In the genomic region with DNA sequence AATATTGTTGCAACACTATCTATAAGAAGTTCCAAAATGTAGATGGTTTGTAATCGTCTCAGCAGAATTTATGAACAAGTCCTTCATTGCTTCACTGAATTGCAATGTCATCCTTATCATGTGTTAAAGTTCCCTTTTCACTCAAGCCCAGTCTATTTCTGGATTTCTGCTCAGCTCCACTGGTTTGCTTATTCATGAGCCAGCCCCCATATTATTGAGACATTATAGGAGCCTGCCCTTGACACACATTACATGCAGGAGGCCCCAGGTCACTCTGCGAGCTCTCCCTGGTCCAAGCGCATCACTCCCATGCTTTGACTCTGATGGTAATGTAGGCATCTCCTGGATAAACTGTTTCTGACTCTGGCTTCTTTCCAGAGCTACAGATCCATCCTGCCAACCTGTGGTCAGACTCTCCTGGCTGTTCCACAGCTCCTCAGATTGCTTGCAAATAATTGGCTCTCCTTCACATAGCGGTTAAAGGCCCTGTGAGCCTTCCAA, we compare ENCODE assay signal across 16 cellular contexts. TPM values are rescaled to one million over a fixed set of nuclear protein-coding genes. Genes with fewer than 3 reads are reported as not detected.
A peak's percentile ranks its signal among the peaks of the same experiment; 100 is the strongest.
DNase-seq lines count a peak whose midpoint lies in the region; ATAC-seq, FAIRE-seq and TF ChIP-seq lines count a peak whose summit lies in the region.
"Had no signal": no experiment of that assay in that cellular context is flagged by ENCODE, and none has a peak within 500 bp of the region (broad histone marks: within the 10 kb centered on the region; RNA-seq: fewer than 3 reads in every experiment).

No MANE protein-coding gene starts in this region.

- intact Hi-C loops in GM12878 (cut with micrococcal nuclease; ENCODE audit: unreplicated experiment), result loop anchor here (10.0 kb wide), 1 partner anchor 325 kb away; a partner anchor contains a TSS
- intact Hi-C loops in activated CD4-positive, alpha-beta memory T cell treated with anti-CD3 and anti-CD28 coated beads for 36 hours (cut with micrococcal nuclease), result no loop called here

- no peaks in the 10 kb centered on the region for H3K27me3 ChIP-seq in GM12878 (replicated peaks in 1 of 2; ENCODE audit: control insufficient read depth in 2 of 2, insufficient read depth in 2 of 2, low read length in 1 of 2)
- no peaks in the 10 kb centered on the region for H3K27me3 ChIP-seq in tibial nerve
- no peaks in the 10 kb centered on the region for H3K27me3 ChIP-seq in gastroesophageal sphincter
- H3K27me3 ChIP-seq: transverse colon had no signal

- H3K4me3 ChIP-seq in GM12878, result peak overlapping the region; percentile 44; the same call in 1 of the 2 replicates
- H3K4me3 ChIP-seq in tibial nerve, result no peak overlapping the region
- H3K4me3 ChIP-seq in gastroesophageal sphincter, result no peak overlapping the region
- H3K4me3 ChIP-seq: GM23248, SK-N-MC, transverse colon had no signal

- H3K79me2 ChIP-seq in GM12878 (ENCODE audit: control insufficient read depth, insufficient read depth, low read length), result peaks cover 75% of the 10 kb centered on the region

- no peak overlapping the region for H3K27ac Mint-ChIP-seq in activated CD4-positive, alpha-beta memory T cell treated with anti-CD3 and anti-CD28 coated beads for 36 hours
- H3K27ac Mint-ChIP-seq: activated naive CD4-positive, alpha-beta T cell treated with anti-CD3 and anti-CD28 coated beads, Interleukin-2, amount 50 U/mL, for 72 hours; memory B cell had no signal

- no peak for TF ChIP-seq POLR2A in GM12878 (IDR thresholded peaks at IDR 0.05; ENCODE audit: low read depth, low read length)
- TF ChIP-seq POLR2A in tibial nerve (IDR thresholded peaks at IDR 0.05), result no peak
- TF ChIP-seq POLR2A in gastroesophageal sphincter (IDR thresholded peaks at IDR 0.05), result no peak

- SMC1A ChIA-PET in GM12878 (lab: Charles Lee; ENCODE audit: uncharacterized antibody, unreplicated experiment), result interaction anchor here (0.9 to 1.8 kb wide), 5 partner anchors 12 to 47 kb away, joined by 3 to 4 read pairs (median 3); no protein-coding TSS in a partner anchor

- no peak for TF ChIP-seq RAD21 in GM12878 (IDR thresholded peaks at IDR 0.05; ENCODE audit: insufficient read depth, low read depth, low read length)

- ATAC-seq in GM12878, result peak; percentile 18
- no peak for ATAC-seq in gastroesophageal sphincter
- ATAC-seq: activated naive CD4-positive, alpha-beta T cell treated with anti-CD3 and anti-CD28 coated beads, Interleukin-2, amount 50 U/mL, for 72 hours had no signal

- peak; percentile 93 for DNase-seq in CD1c-positive myeloid dendritic cell (ENCODE audit: extremely low spot score)
- peak; percentile 23 for DNase-seq in NCI-H2029 (lab: John Stamatoyannopoulos, UW)
- DNase-seq in GM12878 (ENCODE audit: low read depth, low spot score), result no peak
- DNase-seq in medulla oblongata (ENCODE audit: extremely low spot score), result peak; percentile 75
- DNase-seq in tibial nerve (ENCODE audit: low spot score in 2 of 2), result no peak
- no peak for DNase-seq in activated CD4-positive, alpha-beta memory T cell treated with anti-CD3 and anti-CD28 coated beads for 36 hours
- DNase-seq in activated CD8-positive, alpha-beta memory T cell treated with anti-CD3 and anti-CD28 coated beads for 24 hours, result no peak
- DNase-seq: activated CD4-positive, alpha-beta T cell treated with anti-CD3 and anti-CD28 coated beads, Interleukin-2, amount 50 U/mL, for 1 hour; effector CD4-positive, alpha-beta T cell; GM23248; NCI-H345; transverse colon had no signal

- in situ Hi-C loops in GM12878 (cut with MboI), result no loop called here

- H3K4me1 ChIP-seq in GM12878 (ENCODE audit: control insufficient read depth, insufficient read depth, low read length) (peaks cover 23% of the 10 kb centered on the region), tibial nerve (peaks cover 0 to 48% (median 21%) of the 10 kb centered on the region in 4 donors), gastroesophageal sphincter (peaks cover 0 to 47% (median 9%) of the 10 kb centered on the region in 3 donors)

- H4K20me1 ChIP-seq in GM12878 (ENCODE audit: control insufficient read depth, insufficient read depth), result no peaks in the 10 kb centered on the region

- CTCF ChIA-PET in GM12878 (lab: Yijun Ruan, JAX), result interaction anchor here (0.8 to 1.3 kb wide), 5 partner anchors 21 to 102 kb away, joined by 3 read pairs; no protein-coding TSS in a partner anchor
- CTCF ChIA-PET in activated CD4-positive, alpha-beta memory T cell treated with anti-CD3 and anti-CD28 coated beads for 36 hours (lab: Charles Lee), result no interaction called here

- TF ChIP-seq EP300 in GM12878 (IDR thresholded peaks at IDR 0.05; ENCODE audit: borderline replicate concordance in 1 of 2, control insufficient read depth in 1 of 2, low read depth in 2 of 2, low read length in 2 of 2), result no peak
- peak in 1 of 2 donors; percentile 54 for TF ChIP-seq EP300 in tibial nerve (IDR thresholded peaks at IDR 0.05)
- TF ChIP-seq EP300 in gastroesophageal sphincter (IDR thresholded peaks at IDR 0.05), result no peak

- 74% methylated on average over 4 of the region's 4 CpGs for WGBS in GM12878 (ENCODE audit: insufficient coverage, insufficient replicate concordance, low lambda C conversion rate, missing lambda C conversion rate)
- 84 to 91% methylated on average over 4 of the region's 4 CpGs for WGBS in tibial nerve, 2 donors
- WGBS in gastroesophageal sphincter (ENCODE audit: low coverage in 1 of 2), 2 donors, result 75 to 77% methylated on average over 2 to 4 of the region's 4 CpGs

- H3K4me2 ChIP-seq in GM12878 (ENCODE audit: control insufficient read depth, insufficient read depth), result peak overlapping the region; percentile 71

- no peak overlapping the region for H3K4me3 Mint-ChIP-seq in activated CD4-positive, alpha-beta memory T cell treated with anti-CD3 and anti-CD28 coated beads for 36 hours
- H3K4me3 Mint-ChIP-seq: memory B cell had no signal

- no peaks in the 10 kb centered on the region for H3K36me3 Mint-ChIP-seq in activated CD4-positive, alpha-beta memory T cell treated with anti-CD3 and anti-CD28 coated beads for 36 hours
- H3K36me3 Mint-ChIP-seq: activated naive CD4-positive, alpha-beta T cell treated with anti-CD3 and anti-CD28 coated beads, Interleukin-2, amount 50 U/mL, for 72 hours had no signal

- no peaks in the 10 kb centered on the region for H3K4me1 Mint-ChIP-seq in activated CD4-positive, alpha-beta memory T cell treated with anti-CD3 and anti-CD28 coated beads for 36 hours (ENCODE audit: low read depth)

- H3K9me3 Mint-ChIP-seq in activated CD4-positive, alpha-beta memory T cell treated with anti-CD3 and anti-CD28 coated beads for 36 hours, result no peaks in the 10 kb centered on the region
- H3K9me3 Mint-ChIP-seq: activated naive CD4-positive, alpha-beta T cell treated with anti-CD3 and anti-CD28 coated beads, Interleukin-2, amount 50 U/mL, for 72 hours; memory B cell had no signal

- RAD21 ChIA-PET in GM12878 (lab: Charles Lee; ENCODE audit: unreplicated experiment), result interaction anchor here (1.0 to 1.7 kb wide), 3 partner anchors 21 to 77 kb away, joined by 3 to 5 read pairs (median 3); no protein-coding TSS in a partner anchor

- H3K9me3 ChIP-seq in GM12878 (replicated peaks; ENCODE audit: control insufficient read depth, insufficient read depth, low read length) (no peaks in the 10 kb centered on the region), tibial nerve (no peaks in the 10 kb centered on the region), gastroesophageal sphincter (no peaks in the 10 kb centered on the region)
- H3K9me3 ChIP-seq: transverse colon had no signal

- H3K36me3 ChIP-seq in GM12878 (ENCODE audit: control insufficient read depth in 2 of 2, insufficient read depth in 2 of 2, low read length in 1 of 2) (peaks cover 7 to 9% of the 10 kb centered on the region in 2 experiments), tibial nerve (no peaks in the 10 kb centered on the region), gastroesophageal sphincter (no peaks in the 10 kb centered on the region)
- H3K36me3 ChIP-seq: transverse colon had no signal

- POLR2A ChIA-PET in GM12878 (lab: Charles Lee), result interaction anchor here (0.9 kb wide), 1 partner anchor 32 kb away, joined by 3 read pairs; no protein-coding TSS in a partner anchor
- POLR2A ChIA-PET in activated CD4-positive, alpha-beta memory T cell treated with anti-CD3 and anti-CD28 coated beads for 36 hours (lab: Charles Lee), result no interaction called here

- no peak overlapping the region for H2AFZ ChIP-seq in GM12878 (ENCODE audit: control insufficient read depth, low read depth, low read length)
- H2AFZ ChIP-seq: GM23248 had no signal

- no TSS peak for BruUV-seq in GM12878 (replicated peaks; lab: Mats Ljungman, UMichigan)

- TF ChIP-seq CTCF in GM12878 (IDR thresholded peaks at IDR 0.05 in 2 of 3, conservative IDR thresholded peaks at IDR 0.05 in 1 of 3; ENCODE audit: control insufficient read depth in 2 of 3, extremely low read depth in 1 of 3, insufficient read depth in 1 of 3, low read depth in 3 of 3, low read length in 3 of 3), result no peak
- TF ChIP-seq CTCF in tibial nerve (IDR thresholded peaks at IDR 0.05), result no peak
- no peak for TF ChIP-seq CTCF in gastroesophageal sphincter (IDR thresholded peaks at IDR 0.05)

- H3K27me3 Mint-ChIP-seq in activated CD4-positive, alpha-beta memory T cell treated with anti-CD3 and anti-CD28 coated beads for 36 hours, result peaks cover 17% of the 10 kb centered on the region
- H3K27me3 Mint-ChIP-seq: memory B cell had no signal

- H3K27ac ChIP-seq in GM12878 (ENCODE audit: control insufficient read depth, insufficient read depth), result peak overlapping the region; percentile 40
- peak overlapping the region in 1 of 4 donors; percentile 25 for H3K27ac ChIP-seq in tibial nerve
- H3K27ac ChIP-seq in gastroesophageal sphincter, result no peak overlapping the region
- H3K27ac ChIP-seq: GM23248, SK-N-MC had no signal

- FAIRE-seq in GM12878 (lab: Jason Lieb, UNC), result no peak

- H3K9ac ChIP-seq in GM12878 (ENCODE audit: control insufficient read depth, insufficient read depth, low read length), result peak overlapping the region; percentile 31
- H3K9ac ChIP-seq: GM23248 had no signal

RNA-seq across cellular contexts. Expression of a gene that starts 56.9 kb away (rescaled TPM):
- total RNA-seq in GM12878 (2013; cell fraction: nucleolus; rRNA removed), result 15.1 and 16.1 TPM in 2 replicates
- total RNA-seq in GM12878 (2014; rRNA removed), result 5.7 and 7.1 TPM in 2 replicates
- total RNA-seq in GM12878 (2014; rRNA removed; fragmentation: Illumina TruSeq; extraction: Trizol), result 1.9 and 2.1 TPM in 2 replicates
- 10.1 and 10.6 TPM in 2 replicates for total RNA-seq in GM12878 (2021)
- 5.6 TPM for polyA plus RNA-seq in GM12878 (2011; ENCODE audit: low read depth)
- polyA plus RNA-seq in GM12878 (2011; rRNA removed), result 4.1 and 7.2 TPM in 2 replicates
- polyA plus RNA-seq in GM12878 (2011; cell fraction: cytosol; rRNA removed), result 8.9 and 12.4 TPM in 2 replicates
- polyA plus RNA-seq in GM12878 (2011; cell fraction: nucleus; rRNA removed), result 53.7 and 56.1 TPM in 2 replicates
- polyA plus RNA-seq in GM12878 (2012), result 13.6 and 13.8 TPM in 2 replicates
- 1.0 and 2.4 TPM in 2 replicates for polyA plus RNA-seq in GM12878 (2014; fragmentation: Illumina TruSeq; extraction: Trizol)
- polyA plus RNA-seq in GM12878 (2014; fragmentation: Nextera tagmentation; extraction: Ambion mirVana), result under 1 TPM; 0.11 to 0.31 TPM
- polyA plus RNA-seq in GM12878 (2014; rRNA removed), result 10.2 and 12.9 TPM in 2 replicates
- polyA plus RNA-seq in GM12878 (2016; fragmentation: Nextera tagmentation; extraction: Ambion mirVana), result 1 to 10 TPM; 7.7 to 9.2 TPM
- 6.8 and 8.2 TPM in 2 replicates for polyA minus RNA-seq in GM12878 (2011; rRNA and poly(A)+ RNA removed)
- polyA minus RNA-seq in GM12878 (2011; cell fraction: cytosol; rRNA and poly(A)+ RNA removed), result 1.9 and 5.0 TPM in 2 replicates
- 9.6 and 12.6 TPM in 2 replicates for polyA minus RNA-seq in GM12878 (2011; cell fraction: nucleus; rRNA and poly(A)+ RNA removed)
- total RNA-seq in tibial nerve, result 100 to 1,000 TPM in 3 of 4 donors, 10 to 100 TPM in 1; 86.4 to 134 (median 121) TPM
- total RNA-seq in activated CD4-positive, alpha-beta memory T cell treated with anti-CD3 and anti-CD28 coated beads for 36 hours, result 10 to 100 TPM; 14.8 TPM
- total RNA-seq in gastroesophageal sphincter, result 10 to 100 TPM; 25.3 to 50.3 (median 35.8) TPM

Comparison
In these comparisons a context has a peak if more than half of its experiments do, and no peak if none do; other contexts are left out.
1. DNase-seq: peak in CD1c-positive myeloid dendritic cell (single experiment), NCI-H2029 (single experiment) and medulla oblongata (single experiment); none in GM12878 (single experiment), tibial nerve (0 of 2), activated CD4-positive, alpha-beta memory T cell treated with anti-CD3 and anti-CD28 coated beads for 36 hours (single experiment) and activated CD8-positive, alpha-beta memory T cell treated with anti-CD3 and anti-CD28 coated beads for 24 hours (single experiment).